Comparison of ENCODE assay signal across 20 cellular contexts in the genomic region with DNA sequence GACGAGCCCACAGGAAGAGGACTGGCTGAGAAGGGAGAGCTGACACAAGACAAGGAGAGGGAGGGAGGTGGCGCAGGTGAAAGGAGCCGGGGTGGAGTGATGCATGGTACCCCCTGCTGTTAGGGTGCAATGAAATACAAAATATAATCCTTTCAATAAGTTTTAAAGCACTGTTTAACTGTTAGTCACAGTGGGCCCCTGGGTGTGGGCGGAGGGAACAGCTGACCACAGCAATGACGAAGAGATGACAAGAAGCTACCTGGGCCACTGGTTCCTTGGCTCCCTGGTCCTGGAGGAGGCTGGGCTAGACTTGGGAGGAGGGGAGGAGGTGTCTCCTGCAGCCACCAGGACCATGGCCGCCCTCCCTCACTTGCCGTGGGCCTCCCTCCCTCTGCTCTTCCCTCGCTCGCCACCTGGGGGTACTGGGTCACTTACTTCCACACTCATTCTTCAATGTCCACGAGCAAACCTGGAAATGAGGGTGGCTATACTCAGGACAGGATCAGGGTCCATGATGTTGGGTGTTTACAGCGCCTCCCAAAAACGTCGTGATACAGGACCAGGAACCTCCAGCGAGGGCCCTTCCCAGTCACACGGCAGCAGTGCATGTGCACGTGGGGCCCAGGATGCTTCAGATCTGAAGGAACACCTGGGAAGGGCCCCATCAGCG.
"Had no signal": no experiment of that assay in that cellular context is flagged by ENCODE, and none has a peak within 500 bp of the region (broad histone marks: within the 10 kb centered on the region; RNA-seq: fewer than 3 reads in every experiment).

No MANE protein-coding gene starts in this region.

- H3K36me3 Mint-ChIP-seq: activated naive CD8-positive, alpha-beta T cell treated with anti-CD3 and anti-CD28 coated beads for 36 hours; naive thymus-derived CD4-positive, alpha-beta T cell had no signal

- H3K4me3 ChIP-seq: heart right ventricle, lower lobe of right lung, tibial artery had no signal

- H3K27me3 ChIP-seq: tibial artery had no signal

- H3K27me3 Mint-ChIP-seq: activated naive CD8-positive, alpha-beta T cell treated with anti-CD3 and anti-CD28 coated beads for 36 hours; naive thymus-derived CD4-positive, alpha-beta T cell; progenitor cell of endocrine pancreas; stimulated activated naive CD8-positive, alpha-beta T cell treated with anti-CD3 and anti-CD28 coated beads, Interleukin-15, Interleukin-2, amounts not matched to agents 100 ng/mL and 50 ng/mL, for 24 hours had no signal

- H3K4me1 Mint-ChIP-seq: activated naive CD8-positive, alpha-beta T cell treated with anti-CD3 and anti-CD28 coated beads for 36 hours; neural crest cell had no signal

- H3K9me3 Mint-ChIP-seq: activated naive CD8-positive, alpha-beta T cell treated with anti-CD3 and anti-CD28 coated beads for 36 hours; activated T-cell treated with anti-CD3 and anti-CD28 coated beads, Interleukin-2, amount 50 U/mL, for 4 hours; naive thymus-derived CD4-positive, alpha-beta T cell; stimulated activated naive CD8-positive, alpha-beta T cell treated with anti-CD3 and anti-CD28 coated beads, Interleukin-15, Interleukin-2, amounts not matched to agents 100 ng/mL and 50 ng/mL, for 24 hours had no signal

- DNase-seq: activated CD4-positive, CD25-positive, alpha-beta regulatory T cell treated with anti-CD3 and anti-CD28 coated beads, Interleukin-2, amount 50 U/mL, for 72 hours; activated CD8-positive, alpha-beta memory T cell treated with anti-CD3 and anti-CD28 coated beads, Interleukin-2, amount 50 U/mL, for 4 hours; activated naive CD4-positive, alpha-beta T cell treated with Interleukin-2 at 50 U/mL for 16 hours; activated naive CD8-positive, alpha-beta T cell treated with anti-CD3 and anti-CD28 coated beads for 36 hours; activated T-cell treated with anti-CD3 and anti-CD28 coated beads, Interleukin-2, amount 50 U/mL, for 4 hours; cortex of kidney; erythroblast; foreskin fibroblast; heart right ventricle; lower lobe of right lung; naive thymus-derived CD4-positive, alpha-beta T cell; retina; stimulated activated CD4-positive, alpha-beta T cell treated with anti-CD3 and anti-CD28 coated beads, Interleukin-4, amount 100 ng/mL, for 4 hours; T-helper 2 cell; tibial artery had no signal

- H3K27ac ChIP-seq: heart right ventricle, lower lobe of right lung, tibial artery, VCaP had no signal

- H3K9me3 ChIP-seq: heart right ventricle, lower lobe of right lung, tibial artery had no signal

- H3K4me3 Mint-ChIP-seq: activated naive CD8-positive, alpha-beta T cell treated with anti-CD3 and anti-CD28 coated beads for 36 hours; activated T-cell treated with anti-CD3 and anti-CD28 coated beads, Interleukin-2, amount 50 U/mL, for 4 hours; naive thymus-derived CD4-positive, alpha-beta T cell; neural crest cell; stimulated activated naive CD8-positive, alpha-beta T cell treated with anti-CD3 and anti-CD28 coated beads, Interleukin-15, Interleukin-2, amounts not matched to agents 100 ng/mL and 50 ng/mL, for 24 hours had no signal

- H3K27ac Mint-ChIP-seq: activated naive CD8-positive, alpha-beta T cell treated with anti-CD3 and anti-CD28 coated beads for 36 hours; progenitor cell of endocrine pancreas; stimulated activated naive CD8-positive, alpha-beta T cell treated with anti-CD3 and anti-CD28 coated beads, Interleukin-15, Interleukin-2, amounts not matched to agents 100 ng/mL and 50 ng/mL, for 24 hours had no signal

- ATAC-seq: activated T-cell treated with anti-CD3 and anti-CD28 coated beads, Interleukin-2, amount 50 U/mL, for 4 hours; heart right ventricle; left lobe of liver; lower lobe of right lung; naive thymus-derived CD4-positive, alpha-beta T cell had no signal

- H3K36me3 ChIP-seq: heart right ventricle, lower lobe of right lung, tibial artery had no signal

- H3K4me1 ChIP-seq: heart right ventricle, lower lobe of right lung, tibial artery had no signal
